In the genomic region with DNA sequence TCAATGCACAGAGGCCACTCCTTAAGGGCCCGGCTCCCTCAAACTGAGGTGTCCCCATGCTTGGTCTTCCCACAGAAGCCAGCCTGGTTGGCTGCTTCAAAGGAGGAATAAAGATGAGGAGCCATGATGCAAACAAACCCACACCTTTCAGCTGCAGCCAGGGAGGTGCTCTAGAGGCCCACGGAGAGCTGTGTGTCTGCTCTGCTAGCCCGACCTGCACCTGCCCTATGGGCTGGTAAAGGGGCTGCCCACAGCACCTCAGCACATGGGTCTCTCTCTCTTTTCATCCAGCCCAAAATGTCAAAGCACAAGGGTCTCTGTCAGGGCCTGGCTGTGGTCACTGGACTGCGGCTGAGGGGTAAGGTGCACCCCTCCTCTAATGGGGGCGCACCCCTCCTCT, we compare ENCODE assay signal across 2 cellular contexts.
TF ChIP-seq lines count a peak whose summit lies in the region.

No MANE protein-coding gene starts in this region.

TF ChIP-seq in HepG2, 621 proteins besides CTCF, POLR2A, EP300 and RAD21:
- TF ChIP-seq PITX1 (CRISPR knock-in tag; IDR thresholded peaks at IDR 0.05) (no peak), GTF3A (CRISPR knock-in tag; conservative IDR thresholded peaks at IDR 0.05) (no peak), ZIK1 (CRISPR knock-in tag; IDR thresholded peaks at IDR 0.05; ENCODE audit: borderline replicate concordance, low read depth) (no peak), ZNF7 (CRISPR knock-in tag; IDR thresholded peaks at IDR 0.05) (no peak), SP1 (IDR thresholded peaks at IDR 0.05) (no peak), SP1 (CRISPR knock-in tag; IDR thresholded peaks at IDR 0.05) (no peak), EHMT2 (IDR thresholded peaks at IDR 0.05; ENCODE audit: borderline replicate concordance, low read depth, low read length) (no peak), MXD4 (CRISPR knock-in tag; IDR thresholded peaks at IDR 0.05) (no peak), NFYC (CRISPR knock-in tag; IDR thresholded peaks at IDR 0.05) (no peak), MATR3 (CRISPR knock-in tag; IDR thresholded peaks at IDR 0.05) (no peak)
- TF ChIP-seq, protein P1, sequence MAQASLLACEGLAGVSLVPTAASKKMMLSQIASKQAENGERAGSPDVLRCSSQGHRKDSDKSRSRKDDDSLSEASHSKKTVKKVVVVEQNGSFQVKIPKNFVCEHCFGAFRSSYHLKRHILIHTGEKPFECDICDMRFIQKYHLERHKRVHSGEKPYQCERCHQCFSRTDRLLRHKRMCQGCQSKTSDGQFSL (CRISPR knock-in tag; IDR thresholded peaks at IDR 0.05), result no peak
- TF ChIP-seq, protein P2, sequence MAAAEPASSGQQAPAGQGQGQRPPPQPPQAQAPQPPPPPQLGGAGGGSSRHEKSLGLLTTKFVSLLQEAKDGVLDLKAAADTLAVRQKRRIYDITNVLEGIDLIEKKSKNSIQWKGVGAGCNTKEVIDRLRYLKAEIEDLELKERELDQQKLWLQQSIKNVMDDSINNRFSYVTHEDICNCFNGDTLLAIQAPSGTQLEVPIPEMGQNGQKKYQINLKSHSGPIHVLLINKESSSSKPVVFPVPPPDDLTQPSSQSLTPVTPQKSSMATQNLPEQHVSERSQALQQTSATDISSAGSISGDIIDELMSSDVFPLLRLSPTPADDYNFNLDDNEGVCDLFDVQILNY (CRISPR knock-in tag; conservative IDR thresholded peaks at IDR 0.05), result no peak

TF ChIP-seq in SK-N-SH treated with all-trans-retinoic acid at 6 μM for 48 hours, 23 proteins besides CTCF, POLR2A, EP300 and RAD21:
- TF ChIP-seq GLIS3 (CRISPR knock-in tag; IDR thresholded peaks at IDR 0.05), result no peak
- no peak for TF ChIP-seq PPARA (CRISPR knock-in tag; IDR thresholded peaks at IDR 0.05; ENCODE audit: borderline replicate concordance)
- no peak for TF ChIP-seq SNAI2 (CRISPR knock-in tag; IDR thresholded peaks at IDR 0.05)
- TF ChIP-seq ZFP30 (CRISPR knock-in tag; IDR thresholded peaks at IDR 0.05), result no peak
- no peak for TF ChIP-seq ARNTL (CRISPR knock-in tag; IDR thresholded peaks at IDR 0.05; ENCODE audit: borderline replicate concordance, low read depth)
- TF ChIP-seq BACH2 (CRISPR knock-in tag; IDR thresholded peaks at IDR 0.05; ENCODE audit: borderline replicate concordance), result no peak
- TF ChIP-seq, protein P3, sequence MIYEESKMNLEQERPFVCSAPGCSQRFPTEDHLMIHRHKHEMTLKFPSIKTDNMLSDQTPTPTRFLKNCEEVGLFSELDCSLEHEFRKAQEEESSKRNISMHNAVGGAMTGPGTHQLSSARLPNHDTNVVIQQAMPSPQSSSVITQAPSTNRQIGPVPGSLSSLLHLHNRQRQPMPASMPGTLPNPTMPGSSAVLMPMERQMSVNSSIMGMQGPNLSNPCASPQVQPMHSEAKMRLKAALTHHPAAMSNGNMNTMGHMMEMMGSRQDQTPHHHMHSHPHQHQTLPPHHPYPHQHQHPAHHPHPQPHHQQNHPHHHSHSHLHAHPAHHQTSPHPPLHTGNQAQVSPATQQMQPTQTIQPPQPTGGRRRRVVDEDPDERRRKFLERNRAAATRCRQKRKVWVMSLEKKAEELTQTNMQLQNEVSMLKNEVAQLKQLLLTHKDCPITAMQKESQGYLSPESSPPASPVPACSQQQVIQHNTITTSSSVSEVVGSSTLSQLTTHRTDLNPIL (CRISPR knock-in tag; IDR thresholded peaks at IDR 0.05; ENCODE audit: low read depth), result no peak
- TF ChIP-seq RARB (CRISPR knock-in tag; IDR thresholded peaks at IDR 0.05), result no peak
- no peak for TF ChIP-seq ISL1 (CRISPR knock-in tag; IDR thresholded peaks at IDR 0.05)
- no peak for TF ChIP-seq ZC3H10 (CRISPR knock-in tag; IDR thresholded peaks at IDR 0.05)
- no peak for TF ChIP-seq ZNF565 (CRISPR knock-in tag; conservative IDR thresholded peaks at IDR 0.05; ENCODE audit: low read depth)
- TF ChIP-seq, protein P4, sequence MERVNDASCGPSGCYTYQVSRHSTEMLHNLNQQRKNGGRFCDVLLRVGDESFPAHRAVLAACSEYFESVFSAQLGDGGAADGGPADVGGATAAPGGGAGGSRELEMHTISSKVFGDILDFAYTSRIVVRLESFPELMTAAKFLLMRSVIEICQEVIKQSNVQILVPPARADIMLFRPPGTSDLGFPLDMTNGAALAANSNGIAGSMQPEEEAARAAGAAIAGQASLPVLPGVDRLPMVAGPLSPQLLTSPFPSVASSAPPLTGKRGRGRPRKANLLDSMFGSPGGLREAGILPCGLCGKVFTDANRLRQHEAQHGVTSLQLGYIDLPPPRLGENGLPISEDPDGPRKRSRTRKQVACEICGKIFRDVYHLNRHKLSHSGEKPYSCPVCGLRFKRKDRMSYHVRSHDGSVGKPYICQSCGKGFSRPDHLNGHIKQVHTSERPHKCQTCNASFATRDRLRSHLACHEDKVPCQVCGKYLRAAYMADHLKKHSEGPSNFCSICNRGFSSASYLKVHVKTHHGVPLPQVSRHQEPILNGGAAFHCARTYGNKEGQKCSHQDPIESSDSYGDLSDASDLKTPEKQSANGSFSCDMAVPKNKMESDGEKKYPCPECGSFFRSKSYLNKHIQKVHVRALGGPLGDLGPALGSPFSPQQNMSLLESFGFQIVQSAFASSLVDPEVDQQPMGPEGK (CRISPR knock-in tag; IDR thresholded peaks at IDR 0.05; ENCODE audit: borderline replicate concordance), result no peak
- TF ChIP-seq, protein P5, sequence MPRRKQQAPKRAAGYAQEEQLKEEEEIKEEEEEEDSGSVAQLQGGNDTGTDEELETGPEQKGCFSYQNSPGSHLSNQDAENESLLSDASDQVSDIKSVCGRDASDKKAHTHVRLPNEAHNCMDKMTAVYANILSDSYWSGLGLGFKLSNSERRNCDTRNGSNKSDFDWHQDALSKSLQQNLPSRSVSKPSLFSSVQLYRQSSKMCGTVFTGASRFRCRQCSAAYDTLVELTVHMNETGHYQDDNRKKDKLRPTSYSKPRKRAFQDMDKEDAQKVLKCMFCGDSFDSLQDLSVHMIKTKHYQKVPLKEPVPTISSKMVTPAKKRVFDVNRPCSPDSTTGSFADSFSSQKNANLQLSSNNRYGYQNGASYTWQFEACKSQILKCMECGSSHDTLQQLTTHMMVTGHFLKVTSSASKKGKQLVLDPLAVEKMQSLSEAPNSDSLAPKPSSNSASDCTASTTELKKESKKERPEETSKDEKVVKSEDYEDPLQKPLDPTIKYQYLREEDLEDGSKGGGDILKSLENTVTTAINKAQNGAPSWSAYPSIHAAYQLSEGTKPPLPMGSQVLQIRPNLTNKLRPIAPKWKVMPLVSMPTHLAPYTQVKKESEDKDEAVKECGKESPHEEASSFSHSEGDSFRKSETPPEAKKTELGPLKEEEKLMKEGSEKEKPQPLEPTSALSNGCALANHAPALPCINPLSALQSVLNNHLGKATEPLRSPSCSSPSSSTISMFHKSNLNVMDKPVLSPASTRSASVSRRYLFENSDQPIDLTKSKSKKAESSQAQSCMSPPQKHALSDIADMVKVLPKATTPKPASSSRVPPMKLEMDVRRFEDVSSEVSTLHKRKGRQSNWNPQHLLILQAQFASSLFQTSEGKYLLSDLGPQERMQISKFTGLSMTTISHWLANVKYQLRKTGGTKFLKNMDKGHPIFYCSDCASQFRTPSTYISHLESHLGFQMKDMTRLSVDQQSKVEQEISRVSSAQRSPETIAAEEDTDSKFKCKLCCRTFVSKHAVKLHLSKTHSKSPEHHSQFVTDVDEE (CRISPR knock-in tag; IDR thresholded peaks at IDR 0.05), result no peak
- TF ChIP-seq, protein P6, sequence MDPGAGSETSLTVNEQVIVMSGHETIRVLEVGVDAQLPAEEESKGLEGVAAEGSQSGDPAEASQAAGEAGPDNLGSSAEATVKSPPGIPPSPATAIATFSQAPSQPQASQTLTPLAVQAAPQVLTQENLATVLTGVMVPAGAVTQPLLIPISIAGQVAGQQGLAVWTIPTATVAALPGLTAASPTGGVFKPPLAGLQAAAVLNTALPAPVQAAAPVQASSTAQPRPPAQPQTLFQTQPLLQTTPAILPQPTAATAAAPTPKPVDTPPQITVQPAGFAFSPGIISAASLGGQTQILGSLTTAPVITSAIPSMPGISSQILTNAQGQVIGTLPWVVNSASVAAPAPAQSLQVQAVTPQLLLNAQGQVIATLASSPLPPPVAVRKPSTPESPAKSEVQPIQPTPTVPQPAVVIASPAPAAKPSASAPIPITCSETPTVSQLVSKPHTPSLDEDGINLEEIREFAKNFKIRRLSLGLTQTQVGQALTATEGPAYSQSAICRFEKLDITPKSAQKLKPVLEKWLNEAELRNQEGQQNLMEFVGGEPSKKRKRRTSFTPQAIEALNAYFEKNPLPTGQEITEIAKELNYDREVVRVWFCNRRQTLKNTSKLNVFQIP (CRISPR knock-in tag; IDR thresholded peaks at IDR 0.05; ENCODE audit: borderline replicate concordance, low read depth), result no peak
- no peak for TF ChIP-seq TCF4 (CRISPR knock-in tag; IDR thresholded peaks at IDR 0.05; ENCODE audit: borderline replicate concordance)
- TF ChIP-seq CSDC2 (CRISPR knock-in tag; IDR thresholded peaks at IDR 0.05), result no peak
- TF ChIP-seq, protein P7, sequence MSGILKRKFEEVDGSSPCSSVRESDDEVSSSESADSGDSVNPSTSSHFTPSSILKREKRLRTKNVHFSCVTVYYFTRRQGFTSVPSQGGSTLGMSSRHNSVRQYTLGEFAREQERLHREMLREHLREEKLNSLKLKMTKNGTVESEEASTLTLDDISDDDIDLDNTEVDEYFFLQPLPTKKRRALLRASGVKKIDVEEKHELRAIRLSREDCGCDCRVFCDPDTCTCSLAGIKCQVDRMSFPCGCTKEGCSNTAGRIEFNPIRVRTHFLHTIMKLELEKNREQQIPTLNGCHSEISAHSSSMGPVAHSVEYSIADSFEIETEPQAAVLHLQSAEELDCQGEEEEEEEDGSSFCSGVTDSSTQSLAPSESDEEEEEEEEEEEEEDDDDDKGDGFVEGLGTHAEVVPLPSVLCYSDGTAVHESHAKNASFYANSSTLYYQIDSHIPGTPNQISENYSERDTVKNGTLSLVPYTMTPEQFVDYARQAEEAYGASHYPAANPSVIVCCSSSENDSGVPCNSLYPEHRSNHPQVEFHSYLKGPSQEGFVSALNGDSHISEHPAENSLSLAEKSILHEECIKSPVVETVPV (CRISPR knock-in tag; IDR thresholded peaks at IDR 0.05), result no peak
- no peak for TF ChIP-seq ESRRG (CRISPR knock-in tag; IDR thresholded peaks at IDR 0.05)
- no peak for TF ChIP-seq TOX (CRISPR knock-in tag; IDR thresholded peaks at IDR 0.05; ENCODE audit: borderline replicate concordance)
TF ChIP-seq in SK-N-SH treated with all-trans-retinoic acid at 6 μM for 48 hours: peak in this region for 0.
